Comparison of ENCODE assay signal across 21 cellular contexts in genomic region chr3:73664389-73664788, GRCh38. TPM values are rescaled to one million over a fixed set of nuclear protein-coding genes. Genes with fewer than 3 reads are reported as not detected.
DNase-seq lines count a peak whose midpoint lies in the region; ATAC-seq and TF ChIP-seq lines count a peak whose summit lies in the region.
"Had no signal": no experiment of that assay in that cellular context is flagged by ENCODE, and none has a peak within 500 bp of the region (broad histone marks: within the 10 kb centered on the region; RNA-seq: fewer than 3 reads in every experiment).

No MANE protein-coding gene starts in this region.

- peak overlapping the region; percentile 5; the same call in 1 of the 2 replicates for H2AFZ ChIP-seq in MM.1S (ENCODE audit: low read length)
- peak overlapping the region; percentile 59 for H2AFZ ChIP-seq in parathyroid adenoma
- H2AFZ ChIP-seq: PC-9 had no signal

- DNase-seq in NCI-H1092 treated with DMSO at 0.1 percent for 48 hours (lab: John Stamatoyannopoulos, UW) = peak; percentile 12
- no peak for DNase-seq in NCI-H1092 (lab: John Stamatoyannopoulos, UW)
- peak; percentile 71 for DNase-seq in MM.1S
- DNase-seq in heart right ventricle = no peak
- no peak for DNase-seq in activated CD4-positive, alpha-beta T cell treated with anti-CD3 and anti-CD28 coated beads for 1 hour
- no peak for DNase-seq in cerebellar nuclear complex (lab: John Stamatoyannopoulos, UW)
- DNase-seq: ACHN, DMS53, GF-D8, Kasumi-1, NCI-H146, NCI-H2029, NCI-H2227 treated with DMSO at 0.1 percent for 48 hours, NCI-H510A, PC-9 had no signal

- peaks cover 24% of the 10 kb centered on the region for H3K4me1 ChIP-seq in MM.1S (ENCODE audit: low read length)
- H3K4me1 ChIP-seq in heart right ventricle = peaks cover 0 to 28% (median 10%) of the 10 kb centered on the region in 9 donors
- H3K4me1 ChIP-seq in parathyroid adenoma = peaks cover 3% of the 10 kb centered on the region

- WGBS in heart right ventricle, 2 donors = 12 to 26% methylated on average over 4 of the region's 4 CpGs

- no peaks in the 10 kb centered on the region for H3K79me2 ChIP-seq in MM.1S (ENCODE audit: low read length)
- H3K79me2 ChIP-seq in parathyroid adenoma = no peaks in the 10 kb centered on the region

- peaks cover 11% of the 10 kb centered on the region; the same call in 1 of the 2 replicates for H3F3A ChIP-seq in MM.1S (ENCODE audit: insufficient read depth, low read length)

- H4K20me1 ChIP-seq in MM.1S (ENCODE audit: insufficient read depth, low read length) = no peaks in the 10 kb centered on the region

- H3K9me3 ChIP-seq in MM.1S (replicated peaks; ENCODE audit: insufficient read depth, low read length) (no peaks in the 10 kb centered on the region), heart right ventricle (no peaks in the 10 kb centered on the region), parathyroid adenoma (ENCODE audit: control insufficient read depth, low read length) (no peaks in the 10 kb centered on the region)

- H3K9me2 ChIP-seq in MM.1S (replicated peaks; ENCODE audit: insufficient read depth, low read length) = no peaks in the 10 kb centered on the region

- H3K9ac ChIP-seq in MM.1S (ENCODE audit: low read length) (no peak overlapping the region), parathyroid adenoma (no peak overlapping the region)

- H3K36me3 ChIP-seq in MM.1S (replicated peaks; ENCODE audit: insufficient read depth, low read length) (no peaks in the 10 kb centered on the region), heart right ventricle (no peaks in the 10 kb centered on the region), parathyroid adenoma (ENCODE audit: control insufficient read depth, insufficient read depth, low read length) (no peaks in the 10 kb centered on the region)

- H3K27ac ChIP-seq in MM.1S (ENCODE audit: low read length) (peak overlapping the region; percentile 57; the same call in 1 of the 2 replicates), heart right ventricle (peak overlapping the region in 2 of 10 donors; percentile 21 to 29), parathyroid adenoma (no peak overlapping the region)
- H3K27ac ChIP-seq: 22Rv1, PC-9, RWPE1 had no signal

- H3K4me3 ChIP-seq in MM.1S (ENCODE audit: low read length) (no peak overlapping the region), heart right ventricle (no peak overlapping the region), parathyroid adenoma (ENCODE audit: low read depth, low read length) (no peak overlapping the region)
- H3K4me3 ChIP-seq: PC-9 had no signal

- no peaks in the 10 kb centered on the region for H3K27me3 ChIP-seq in MM.1S (replicated peaks; ENCODE audit: insufficient read depth, low read length)
- no peaks in the 10 kb centered on the region for H3K27me3 ChIP-seq in heart right ventricle
- H3K27me3 ChIP-seq in parathyroid adenoma (ENCODE audit: control insufficient read depth, insufficient read depth, low read length) = no peaks in the 10 kb centered on the region

- H3K4me2 ChIP-seq in MM.1S (ENCODE audit: low read depth, low read length) (peak overlapping the region; percentile 42), parathyroid adenoma (ENCODE audit: low read length) (no peak overlapping the region)
- H3K4me2 ChIP-seq: PC-9 had no signal

- peak in 5 of 8 donors; percentile 12 to 87 (median 75) for ATAC-seq in heart right ventricle
- no peak for ATAC-seq in GM19035 (IDR thresholded peaks at IDR 0.05; ENCODE audit: unreplicated experiment)

- TF ChIP-seq CTCF in MM.1S (IDR thresholded peaks at IDR 0.05; ENCODE audit: low read length) (no peak), heart right ventricle (IDR thresholded peaks at IDR 0.05) (no peak), parathyroid adenoma (IDR thresholded peaks at IDR 0.05) (no peak)

- intact Hi-C loops in heart right ventricle (cut with DNase I) = no loop called here

RNA-seq across cellular contexts. Expression of gene PDZRN3, which starts 39.6 kb away (rescaled TPM):
- 100 to 1,000 TPM in 2 of 10 donors, 10 to 100 TPM in 8; 63.4 to 143 (median 82.0) TPM for total RNA-seq in heart right ventricle
- polyA plus RNA-seq in heart right ventricle = 10 to 100 TPM; 17.7 to 49.1 TPM
- total RNA-seq: MCF 10A, PC-9 had no signal
- polyA plus RNA-seq: CD14-positive monocyte had no signal

Comparison
In these comparisons a context has a peak if more than half of its experiments do, and no peak if none do; other contexts are left out.
1. DNase-seq: peak in NCI-H1092 treated with DMSO at 0.1 percent for 48 hours (single experiment) and MM.1S (single experiment); none in NCI-H1092 (single experiment), heart right ventricle (0 of 2), activated CD4-positive, alpha-beta T cell treated with anti-CD3 and anti-CD28 coated beads for 1 hour (single experiment) and cerebellar nuclear complex (0 of 2).